ENCODE assay signal across 20 cellular contexts in genomic region chrY:24611244-24611643, GRCh38. TPM values are rescaled to one million over a fixed set of nuclear protein-coding genes. Genes with fewer than 3 reads are reported as not detected.
"Had no signal": no experiment of that assay in that cellular context is flagged by ENCODE, and none has a peak within 500 bp of the region (broad histone marks: within the 10 kb centered on the region; RNA-seq: fewer than 3 reads in every experiment).

No MANE protein-coding gene starts in this region.

RNA-seq across cellular contexts. Expression of gene BPY2B, which starts 6.6 kb away (rescaled TPM):
- total RNA-seq: activated naive CD4-positive, alpha-beta T cell treated with anti-CD3 and anti-CD28 coated beads for 36 hours; activated naive CD4-positive, alpha-beta T cell treated with anti-CD3 and anti-CD28 coated beads, Interleukin-2, amount 50 U/mL, for 72 hours; activated naive CD8-positive, alpha-beta T cell treated with anti-CD3 and anti-CD28 coated beads for 36 hours; activated naive CD8-positive, alpha-beta T cell treated with anti-CD3 and anti-CD28 coated beads, Interleukin-2, amount 10 ng/mL, durations not matched to agents 7 days and 5 days; activated T-cell treated with anti-CD3 and anti-CD28 coated beads, Interleukin-2, amount 50 U/mL, for 4 hours; activated T-cell treated with anti-CD3 and anti-CD28 coated beads, Interleukin-2, amount 50 U/mL, for 72 hours; activated T-helper 1 cell treated with anti-CD3 and anti-CD28 coated beads, Interleukin-12 subunit alpha, Interleukin-12 subunit beta, Interleukin-2, Interleukin-4 antibody, amounts not matched to agents 30 ng/mL and 10 ng/mL and 1 ng/mL, durations not matched to agents 14 hours and 24 hours and 36 hours; activated T-helper 17 cell treated with anti-CD3 and anti-CD28 coated beads, Interleukin-2, amount 50 U/mL, for 72 hours; activated T-helper 2 cell treated with anti-CD3 and anti-CD28 coated beads, Interferon-gamma antibody, Interleukin-2, Interleukin-4, amounts not matched to agents 10 μg/mL and 5 μg/mL and 100 μg/mL, durations not matched to agents 14 hours and 24 hours and 36 hours; adrenal gland; aorta; ascending aorta; astrocyte; body of pancreas; breast epithelium; bronchial epithelial cell; cardiac muscle cell; cardiac septum; cerebellum; chondrocyte had no signal
